Comparison of ENCODE assay signal across 8 cellular contexts in genomic region chr6:141463237-141463977, GRCh38.
DNase-seq lines count a peak whose midpoint lies in the region; ATAC-seq, FAIRE-seq and TF ChIP-seq lines count a peak whose summit lies in the region.

No MANE protein-coding gene starts in this region.

- peak; percentile 86 for ATAC-seq in GM21786 (IDR thresholded peaks at IDR 0.05; ENCODE audit: unreplicated experiment)

- peak overlapping the region; percentile 7 to 21 for H3K4me3 ChIP-seq in right atrium auricular region
- H3K4me3 ChIP-seq in stomach, result no peak overlapping the region
- no peak overlapping the region for H3K4me3 ChIP-seq in kidney (ENCODE audit: low read length in 2 of 2)

- no peak overlapping the region for H3K9ac ChIP-seq in kidney (ENCODE audit: low read length in 2 of 2)

- FAIRE-seq in GM18507 (lab: Jason Lieb, UNC) (peak; percentile 66), kidney (lab: Jason Lieb, UNC) (no peak)

- H3K27ac ChIP-seq in right atrium auricular region (peak overlapping the region; percentile 43 to 66), stomach (no peak overlapping the region), kidney (ENCODE audit: low read depth in 2 of 2, low read length in 2 of 2) (no peak overlapping the region)

- intact Hi-C loops in stomach (cut with DNase I; ENCODE audit: low total_unique reads) (no loop called here), kidney (cut with DNase I) (no loop called here)

- no peaks in the 10 kb centered on the region for H3K27me3 ChIP-seq in right atrium auricular region
- H3K27me3 ChIP-seq in stomach, result no peaks in the 10 kb centered on the region

- no peak for TF ChIP-seq EP300 in stomach (IDR thresholded peaks at IDR 0.05)

- DNase-seq in GM18507 (ENCODE audit: extremely low spot score, insufficient read length, low read depth) (no peak), LHCN-M2 (ENCODE audit: low read depth) (peak; percentile 82), right atrium auricular region (ENCODE audit: low spot score) (no peak), activated T-cell treated with anti-CD3 and anti-CD28 coated beads for 4 hours (no peak), GM19238 (ENCODE audit: insufficient read length, low spot score) (no peak), stomach (no peak), kidney (no peak)

- H3K36me3 ChIP-seq in right atrium auricular region, result no peaks in the 10 kb centered on the region
- H3K36me3 ChIP-seq in stomach, result no peaks in the 10 kb centered on the region
- no peaks in the 10 kb centered on the region for H3K36me3 ChIP-seq in kidney (ENCODE audit: control insufficient read depth in 1 of 2, insufficient read depth in 2 of 2, low read length in 2 of 2)

- peaks cover 0 to 31% of the 10 kb centered on the region in 2 donors for H3K4me1 ChIP-seq in right atrium auricular region
- H3K4me1 ChIP-seq in stomach, result no peaks in the 10 kb centered on the region
- no peaks in the 10 kb centered on the region for H3K4me1 ChIP-seq in kidney (ENCODE audit: control insufficient read depth in 1 of 2, insufficient read depth in 1 of 2, low read depth in 1 of 2, low read length in 2 of 2)

- H3K9me3 ChIP-seq in right atrium auricular region (no peaks in the 10 kb centered on the region), stomach (no peaks in the 10 kb centered on the region), kidney (ENCODE audit: control insufficient read depth in 1 of 2, low read length in 2 of 2) (no peaks in the 10 kb centered on the region)

- 76 to 91% (median 85%) methylated on average over 8 of the region's 8 CpGs for whole genome bisulfite sequencing in stomach, 5 donors

- no peak for TF ChIP-seq POLR2A in stomach (IDR thresholded peaks at IDR 0.05)

- TF ChIP-seq CTCF in right atrium auricular region (IDR thresholded peaks at IDR 0.05) (no peak), stomach (IDR thresholded peaks at IDR 0.05) (no peak), kidney (IDR thresholded peaks at IDR 0.05; ENCODE audit: borderline replicate concordance, extremely low read depth, insufficient read depth) (no peak)

Comparison
In these comparisons a context has a peak if more than half of its experiments do, and no peak if none do; other contexts are left out.
1. H3K27ac ChIP-seq: peak in right atrium auricular region (2 of 2); none in stomach (0 of 5) and kidney (0 of 2).
2. H3K4me3 ChIP-seq: peak in right atrium auricular region (2 of 2); none in stomach (0 of 4) and kidney (0 of 2).